8 cellular contexts compared by ENCODE assay signal in genomic region chr4:139556071-139556734, GRCh38. TPM values are rescaled to one million over a fixed set of nuclear protein-coding genes. Genes with fewer than 3 reads are reported as not detected.
DNase-seq lines count a peak whose midpoint lies in the region; ATAC-seq and TF ChIP-seq lines count a peak whose summit lies in the region.

SETD7 (minus strand) TSS chr4:139556219; CDS start chr4:139556137, 82 bp downstream.

- H4K20me1 ChIP-seq in PC-9 (ENCODE audit: insufficient read depth) = 0 out of 2 replicates have a peak, but pooled peaks cover 4% of the 10 kb centered on the region

- H3K27me3 ChIP-seq in HUES64 (ENCODE audit: insufficient read depth, low read length) (peaks cover 78% of the 10 kb centered on the region), PC-9 (ENCODE audit: insufficient read depth, low read depth) (no peaks in the 10 kb centered on the region), esophagus muscularis mucosa (no peaks in the 10 kb centered on the region), mucosa of stomach (ENCODE audit: control insufficient read depth, insufficient read depth, low read length) (no peaks in the 10 kb centered on the region)

- intact Hi-C loops in PC-9 (cut with micrococcal nuclease; ENCODE audit: unreplicated experiment) = loop anchor here (2.0 kb wide), 1 partner anchor 41 kb away; no protein-coding TSS in a partner anchor
- intact Hi-C loops in esophagus muscularis mucosa (cut with DNase I) = no loop called here

- H3K4me3 Mint-ChIP-seq in activated T-cell treated with anti-CD3 and anti-CD28 coated beads, Interleukin-2, amount 50 U/mL, for 72 hours = peak within 1 kb of the TSS; percentile 98 to 99
- H3K4me3 Mint-ChIP-seq in stimulated activated effector memory CD8-positive, alpha-beta T cell treated with anti-CD3 and anti-CD28 coated beads, Interleukin-12 subunit alpha, Interleukin-12 subunit beta, amount 100 ng/mL, for 72 hours = peak within 1 kb of the TSS; percentile 99

- H3K9ac ChIP-seq in HUES64 (ENCODE audit: low read depth, low read length) = peak within 1 kb of the TSS; percentile 76
- peak within 1 kb of the TSS; percentile 98 for H3K9ac ChIP-seq in mucosa of stomach (ENCODE audit: low read length)

- H3K36me3 ChIP-seq in HUES64 (ENCODE audit: insufficient read depth, low read length) (no peaks in the 10 kb centered on the region), PC-9 (ENCODE audit: low read depth) (no peaks in the 10 kb centered on the region), esophagus muscularis mucosa (no peaks in the 10 kb centered on the region), mucosa of stomach (ENCODE audit: control insufficient read depth, insufficient read depth, low read length) (no peaks in the 10 kb centered on the region)

- H3K27me3 Mint-ChIP-seq in activated T-cell treated with anti-CD3 and anti-CD28 coated beads, Interleukin-2, amount 50 U/mL, for 72 hours (ENCODE audit: low read depth) = peaks cover 7% of the 10 kb centered on the region

- WGBS in HUES64 = under 1% methylated on average over 63 of the region's 63 CpGs
- under 1% methylated on average over 43 of the region's 63 CpGs for WGBS in esophagus muscularis mucosa

- POLR2A ChIA-PET in PC-9 (lab: Charles Lee; ENCODE audit: unreplicated experiment) = interaction anchor here (0.6 to 0.7 kb wide), 3 partner anchors 135 to 804 kb away, joined by 3 to 7 read pairs (median 3); no protein-coding TSS in a partner anchor

- peaks cover 7% of the 10 kb centered on the region; the same call in 1 of the 2 replicates for H3F3A ChIP-seq in PC-9 (ENCODE audit: insufficient read depth, low read depth)

- H3K9me3 Mint-ChIP-seq in activated T-cell treated with anti-CD3 and anti-CD28 coated beads, Interleukin-2, amount 50 U/mL, for 72 hours = no peaks in the 10 kb centered on the region
- H3K9me3 Mint-ChIP-seq in stimulated activated effector memory CD8-positive, alpha-beta T cell treated with anti-CD3 and anti-CD28 coated beads, Interleukin-12 subunit alpha, Interleukin-12 subunit beta, amount 100 ng/mL, for 72 hours = no peaks in the 10 kb centered on the region

- H3K79me2 ChIP-seq in PC-9 (ENCODE audit: low read depth) = peaks cover 38% of the 10 kb centered on the region

- H3K4me1 Mint-ChIP-seq in activated T-cell treated with anti-CD3 and anti-CD28 coated beads, Interleukin-2, amount 50 U/mL, for 72 hours (ENCODE audit: low read depth) = peaks cover 66% of the 10 kb centered on the region
- H3K4me1 Mint-ChIP-seq in stimulated activated effector memory CD8-positive, alpha-beta T cell treated with anti-CD3 and anti-CD28 coated beads, Interleukin-12 subunit alpha, Interleukin-12 subunit beta, amount 100 ng/mL, for 72 hours = peaks cover 69% of the 10 kb centered on the region

- BruUV-seq in PC-9 (replicated peaks; lab: Mats Ljungman, UMichigan) = TSS peak; percentile 38

- CTCF ChIA-PET in PC-9 (lab: Charles Lee) = no interaction called here

- peak; percentile 34 for DNase-seq in AG09309 (ENCODE audit: low read depth)
- DNase-seq in PC-9 = peak; percentile 43 to 72
- DNase-seq in activated T-cell treated with anti-CD3 and anti-CD28 coated beads, Interleukin-2, amount 50 U/mL, for 72 hours = peak; percentile 60 to 61
- peak; percentile 95 for DNase-seq in esophagus muscularis mucosa (ENCODE audit: extremely low spot score)
- DNase-seq in stimulated activated effector memory CD8-positive, alpha-beta T cell treated with anti-CD3 and anti-CD28 coated beads, Interleukin-12 subunit alpha, Interleukin-12 subunit beta, amount 100 ng/mL, for 72 hours (ENCODE audit: low spot score in 2 of 2) = peak; percentile 32 to 82

- H3K9me3 ChIP-seq in HUES64 (ENCODE audit: insufficient read depth, low read depth, low read length) (no peaks in the 10 kb centered on the region), PC-9 (ENCODE audit: insufficient read depth, low read depth) (no peaks in the 10 kb centered on the region), esophagus muscularis mucosa (no peaks in the 10 kb centered on the region), mucosa of stomach (ENCODE audit: control insufficient read depth, low read length) (no peaks in the 10 kb centered on the region)

- H3K9me2 ChIP-seq in PC-9 (ENCODE audit: insufficient read depth) = no peaks in the 10 kb centered on the region

- peaks cover 9 to 10% of the 10 kb centered on the region in 2 donors for H3K36me3 Mint-ChIP-seq in activated T-cell treated with anti-CD3 and anti-CD28 coated beads, Interleukin-2, amount 50 U/mL, for 72 hours (ENCODE audit: insufficient read depth in 2 of 2)
- peaks cover 23% of the 10 kb centered on the region for H3K36me3 Mint-ChIP-seq in stimulated activated effector memory CD8-positive, alpha-beta T cell treated with anti-CD3 and anti-CD28 coated beads, Interleukin-12 subunit alpha, Interleukin-12 subunit beta, amount 100 ng/mL, for 72 hours

- TF ChIP-seq CTCF in AG09309 (IDR thresholded peaks at IDR 0.05; ENCODE audit: control insufficient read depth, insufficient read depth, low read depth, low read length, missing control alignments) = peak; percentile 7
- TF ChIP-seq CTCF in PC-9 (conservative IDR thresholded peaks at IDR 0.05) = no peak
- peak in 1 of 3 experiments; percentile 3 for TF ChIP-seq CTCF in esophagus muscularis mucosa (IDR thresholded peaks at IDR 0.05)

- H3K27ac ChIP-seq in HUES64 (ENCODE audit: low read depth, low read length) (no peak within 1 kb of the TSS), PC-9 (peak within 1 kb of the TSS; percentile 67), esophagus muscularis mucosa (replicated peaks in 1 of 4) (peak within 1 kb of the TSS; percentile 98 to 99 (median 99))

- peak within 1 kb of the TSS; percentile 87 for H2AFZ ChIP-seq in PC-9

- H3K4me3 ChIP-seq in AG09309 (ENCODE audit: control insufficient read depth, low read depth, low read length) = peak within 1 kb of the TSS; percentile 90
- peak within 1 kb of the TSS; percentile 69 for H3K4me3 ChIP-seq in HUES64 (ENCODE audit: low read length)
- peak within 1 kb of the TSS; percentile 87 for H3K4me3 ChIP-seq in PC-9
- H3K4me3 ChIP-seq in esophagus muscularis mucosa = peak within 1 kb of the TSS; percentile 88 to 97 (median 96)
- H3K4me3 ChIP-seq in mucosa of stomach (ENCODE audit: low read length) = peak within 1 kb of the TSS; percentile 88

- peak within 1 kb of the TSS; percentile 92 for H3K27ac Mint-ChIP-seq in activated T-cell treated with anti-CD3 and anti-CD28 coated beads, Interleukin-2, amount 50 U/mL, for 72 hours
- H3K27ac Mint-ChIP-seq in stimulated activated effector memory CD8-positive, alpha-beta T cell treated with anti-CD3 and anti-CD28 coated beads, Interleukin-12 subunit alpha, Interleukin-12 subunit beta, amount 100 ng/mL, for 72 hours = peak within 1 kb of the TSS; percentile 98

- ATAC-seq in GM19397 (IDR thresholded peaks at IDR 0.05; ENCODE audit: unreplicated experiment) = peak; percentile 23
- ATAC-seq in activated T-cell treated with anti-CD3 and anti-CD28 coated beads, Interleukin-2, amount 50 U/mL, for 72 hours (replicated peaks in 1 of 2) = peak; percentile 44 to 45
- peak; percentile 57 for ATAC-seq in stimulated activated effector memory CD8-positive, alpha-beta T cell treated with anti-CD3 and anti-CD28 coated beads, Interleukin-12 subunit alpha, Interleukin-12 subunit beta, amount 100 ng/mL, for 72 hours

- H3K4me1 ChIP-seq in HUES64 (ENCODE audit: insufficient read depth, low read length) (peaks cover 39% of the 10 kb centered on the region), PC-9 (replicated peaks; ENCODE audit: insufficient read depth) (peaks cover 27% of the 10 kb centered on the region), esophagus muscularis mucosa (peaks cover 51 to 64% (median 54%) of the 10 kb centered on the region in 4 donors), mucosa of stomach (ENCODE audit: control insufficient read depth, insufficient read depth, low read length) (peaks cover 19% of the 10 kb centered on the region)

- H3K4me2 ChIP-seq in PC-9 = peak within 1 kb of the TSS; percentile 88

- TF ChIP-seq POLR2A in esophagus muscularis mucosa (IDR thresholded peaks at IDR 0.05; ENCODE audit: low read depth) = peak; percentile 50

- TF ChIP-seq EP300 in esophagus muscularis mucosa (IDR thresholded peaks at IDR 0.05) = no peak

RNA-seq across cellular contexts. Expression of gene SETD7, which starts in this region (rescaled TPM):
- polyA plus RNA-seq in HUES64 (2013, experiment 1 of 2) = 2.7 TPM
- polyA plus RNA-seq in HUES64 (2013, experiment 2 of 2) = 3.4 TPM
- total RNA-seq in PC-9 (2021) (31.7 and 36.5 TPM in 2 replicates), esophagus muscularis mucosa (10 to 100 TPM; 54.4 to 96.0 (median 63.9) TPM)
- 10 to 100 TPM; 19.8 to 20.8 TPM for total RNA-seq in activated T-cell treated with anti-CD3 and anti-CD28 coated beads, Interleukin-2, amount 50 U/mL, for 72 hours

Comparison
In these comparisons a context has a peak if more than half of its experiments do, and no peak if none do; other contexts are left out.
1. DNase-seq: peak in every context shown above with its lines; median percentile 95 in esophagus muscularis mucosa; 60 in activated T-cell treated with anti-CD3 and anti-CD28 coated beads, Interleukin-2, amount 50 U/mL, for 72 hours; 58 in PC-9; 57 in stimulated activated effector memory CD8-positive, alpha-beta T cell treated with anti-CD3 and anti-CD28 coated beads, Interleukin-12 subunit alpha, Interleukin-12 subunit beta, amount 100 ng/mL, for 72 hours; 34 in AG09309.